1 cellular context compared by ENCODE assay signal in genomic region chr14:102087762-102088011, GRCh38.
TF ChIP-seq lines count a peak whose summit lies in the region.

No MANE protein-coding gene starts in this region.

TF ChIP-seq in endothelial cell of umbilical vein, 7 proteins besides CTCF, POLR2A, EP300 and RAD21 (continued from another document):
- TF ChIP-seq MAX (IDR thresholded peaks at IDR 0.05; ENCODE audit: insufficient read depth, insufficient read length): no peak
- TF ChIP-seq EZH2 (IDR thresholded peaks at IDR 0.05; ENCODE audit: borderline replicate concordance, low read depth, low read length, severe bottlenecking): no peak
- no peak for TF ChIP-seq FOS (IDR thresholded peaks at IDR 0.05; ENCODE audit: borderline replicate concordance, insufficient read depth, low read length)
